In the genomic region with DNA sequence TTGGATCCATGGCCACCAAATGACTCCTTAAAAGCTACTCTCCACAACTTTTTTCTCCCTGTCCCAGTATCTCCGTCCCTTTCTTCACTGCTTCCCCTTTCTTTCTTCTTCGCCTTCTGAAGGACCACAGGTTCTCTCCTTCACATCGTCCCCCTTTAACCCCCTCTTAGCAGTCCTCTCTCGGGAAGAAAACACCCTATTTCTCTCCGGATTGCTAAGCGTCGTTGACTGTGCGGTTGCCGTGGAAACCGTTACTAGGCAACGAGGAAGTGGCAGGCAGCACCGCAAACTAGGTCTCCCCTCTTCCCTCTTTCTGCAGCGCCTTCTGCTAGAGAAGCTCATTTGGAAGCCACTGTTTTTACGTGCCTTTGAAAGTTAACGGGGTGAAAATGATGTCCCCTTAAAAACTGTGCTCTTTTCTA, we compare ENCODE assay signal across 8 cellular contexts. TPM values are rescaled to one million over a fixed set of nuclear protein-coding genes. Genes with fewer than 3 reads are reported as not detected.
DNase-seq lines count a peak whose midpoint lies in the region; ATAC-seq and TF ChIP-seq lines count a peak whose summit lies in the region.

A gene with protein sequence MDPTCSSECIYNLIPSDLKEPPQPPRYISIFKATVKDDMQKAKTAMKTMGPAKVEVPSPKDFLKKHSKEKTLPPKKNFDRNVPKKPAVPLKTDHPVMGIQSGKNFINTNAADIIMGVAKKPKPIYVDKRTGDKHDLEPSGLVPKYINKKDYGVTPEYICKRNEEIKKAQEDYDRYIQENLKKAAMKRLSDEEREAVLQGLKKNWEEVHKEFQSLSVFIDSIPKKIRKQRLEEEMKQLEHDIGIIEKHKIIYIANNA (minus strand): TSS at position 232 of the 422 bp plus-strand sequence. CDS start 222 bp downstream, at position 10.

- H3K27ac ChIP-seq in CD8-positive, alpha-beta T cell (ENCODE audit: low read depth, low read length) = peak within 1 kb of the TSS; percentile 91

- no peaks in the 10 kb centered on the region for H3K36me3 ChIP-seq in CD8-positive, alpha-beta T cell (ENCODE audit: insufficient read depth, low read length)

- peak; percentile 84 to 97 (median 96) for DNase-seq in CD8-positive, alpha-beta T cell
- DNase-seq in HT-29 (ENCODE audit: low spot score) (peak; percentile 98), NK-92 (lab: John Stamatoyannopoulos, UW; ENCODE audit: unreplicated experiment) (peak; percentile 30), medulla oblongata (ENCODE audit: extremely low spot score) (peak; percentile 96)
- DNase-seq in activated CD8-positive, alpha-beta memory T cell treated with anti-CD3 and anti-CD28 coated beads for 4 hours (ENCODE audit: low read depth in 2 of 2) = peak; percentile 87 to 88
- DNase-seq in effector memory CD8-positive, alpha-beta T cell = peak; percentile 91 to 95 (median 92)
- peak; percentile 85 to 91 (median 88) for DNase-seq in stimulated activated CD4-positive, alpha-beta T cell treated with anti-CD3 and anti-CD28 coated beads, TNF-alpha, amount 100 ng/mL, for 4 hours (ENCODE audit: low read depth in 3 of 3)

- peak; percentile 46 for ATAC-seq in CD8-positive, alpha-beta T cell
- ATAC-seq in GM21381 (IDR thresholded peaks at IDR 0.05; ENCODE audit: unreplicated experiment) = peak; percentile 53
- peak; percentile 62 for ATAC-seq in effector memory CD8-positive, alpha-beta T cell (replicated peaks)

- no peaks in the 10 kb centered on the region for H3K27me3 ChIP-seq in CD8-positive, alpha-beta T cell (ENCODE audit: insufficient read depth, low read length)

- H3K9me3 ChIP-seq in CD8-positive, alpha-beta T cell (ENCODE audit: low read length) = no peaks in the 10 kb centered on the region

- peak within 1 kb of the TSS; percentile 95 for H3K27ac Mint-ChIP-seq in CD8-positive, alpha-beta T cell
- H3K27ac Mint-ChIP-seq in effector memory CD8-positive, alpha-beta T cell = peak within 1 kb of the TSS; percentile 97 to 98

- intact Hi-C loops in CD8-positive, alpha-beta T cell (cut with DNase I, micrococcal nuclease) = loop anchor here (1.0 to 5.0 kb wide), 9 partner anchors 64 to 1579 kb away; partner anchors contain the start of genes OTUD1 (in 1 of the 2) and PRTFDC1 (in 1 of the 2)

- POLR2A ChIA-PET in CD8-positive, alpha-beta T cell (lab: Charles Lee) = interaction anchor here (0.8 to 2.2 kb wide), 4 partner anchors 9 to 393 kb away, joined by 3 to 19 read pairs (median 6); partner anchors contain the start of gene ARHGAP21

- peak within 1 kb of the TSS; percentile 93 for H3K4me3 Mint-ChIP-seq in CD8-positive, alpha-beta T cell
- H3K4me3 Mint-ChIP-seq in effector memory CD8-positive, alpha-beta T cell = peak within 1 kb of the TSS; percentile 79 to 83

- peak within 1 kb of the TSS; percentile 69 for H3K4me3 ChIP-seq in CD8-positive, alpha-beta T cell (ENCODE audit: low read depth, low read length)

- H3K27me3 Mint-ChIP-seq in CD8-positive, alpha-beta T cell (ENCODE audit: low read depth) = no peaks in the 10 kb centered on the region
- H3K27me3 Mint-ChIP-seq in effector memory CD8-positive, alpha-beta T cell = no peaks in the 10 kb centered on the region

- H3K9me3 Mint-ChIP-seq in CD8-positive, alpha-beta T cell = no peaks in the 10 kb centered on the region
- no peaks in the 10 kb centered on the region for H3K9me3 Mint-ChIP-seq in effector memory CD8-positive, alpha-beta T cell

- CTCF ChIA-PET in CD8-positive, alpha-beta T cell (lab: Charles Lee) = interaction anchor here (1.2 to 1.7 kb wide), 2 partner anchors 9 to 393 kb away, joined by 3 to 4 read pairs; no protein-coding TSS in a partner anchor

- no peak for TF ChIP-seq CTCF in CD8-positive, alpha-beta T cell (IDR thresholded peaks at IDR 0.05)

- H3K4me1 Mint-ChIP-seq in CD8-positive, alpha-beta T cell (ENCODE audit: low read depth) = peaks cover 33% of the 10 kb centered on the region
- H3K4me1 Mint-ChIP-seq in effector memory CD8-positive, alpha-beta T cell (ENCODE audit: low read depth in 2 of 2) = peaks cover 11 to 15% of the 10 kb centered on the region in 2 donors

- peaks cover 8% of the 10 kb centered on the region for H3K36me3 Mint-ChIP-seq in CD8-positive, alpha-beta T cell
- peaks cover 21% of the 10 kb centered on the region for H3K36me3 Mint-ChIP-seq in effector memory CD8-positive, alpha-beta T cell (ENCODE audit: insufficient read depth)

- H3K4me1 ChIP-seq in CD8-positive, alpha-beta T cell (ENCODE audit: insufficient read depth, low read length) = peaks cover 18% of the 10 kb centered on the region

RNA-seq across cellular contexts. Expression of the gene that starts here (rescaled TPM):
- not detected for total RNA-seq in CD8-positive, alpha-beta T cell
- total RNA-seq in HT-29 (2014; rRNA removed; shearing (Covaris generic)) = 0.21 TPM in 1 of 2 replicates, not detected in the other

Comparison
In these comparisons a context has a peak if more than half of its experiments do, and no peak if none do; other contexts are left out.
1. Peak in every context shown above with its lines: DNase-seq, ATAC-seq, H3K4me3 ChIP-seq and H3K27ac ChIP-seq.
2. Peak in DNase-seq, ATAC-seq, H3K4me3 ChIP-seq and H3K27ac ChIP-seq in CD8-positive, alpha-beta T cell; RNA of the gene not detected or under 1 TPM.
3. Peak in DNase-seq in HT-29; RNA of the gene not detected or under 1 TPM.
4. DNase-seq: peak in every context shown above with its lines; median percentile 98 in HT-29; 96 in CD8-positive, alpha-beta T cell; 96 in medulla oblongata; 92 in effector memory CD8-positive, alpha-beta T cell; 88 in stimulated activated CD4-positive, alpha-beta T cell treated with anti-CD3 and anti-CD28 coated beads, TNF-alpha, amount 100 ng/mL, for 4 hours; 88 in activated CD8-positive, alpha-beta memory T cell treated with anti-CD3 and anti-CD28 coated beads for 4 hours; 30 in NK-92.